8 cellular contexts compared by ENCODE assay signal in genomic region chr6:46410330-46410953, GRCh38.
DNase-seq lines count a peak whose midpoint lies in the region; ATAC-seq and TF ChIP-seq lines count a peak whose summit lies in the region.

No MANE protein-coding gene starts in this region.

- CTCF ChIA-PET in activated CD4-positive, alpha-beta T cell treated with anti-CD3 and anti-CD28 coated beads, Interleukin-2, amount 10 ng/mL, durations not matched to agents 7 days and 5 days (lab: Charles Lee) = interaction anchor here (1.3 kb wide), 1 partner anchor 320 kb away, joined by 4 read pairs; no protein-coding TSS in a partner anchor

- no peak overlapping the region for H3K27ac ChIP-seq in psoas muscle

- H3K4me1 ChIP-seq in psoas muscle = peaks cover 19% of the 10 kb centered on the region

- H3K36me3 Mint-ChIP-seq in activated CD4-positive, alpha-beta T cell treated with anti-CD3 and anti-CD28 coated beads, Interleukin-2, amount 10 ng/mL, durations not matched to agents 7 days and 5 days (ENCODE audit: low read depth) = no peaks in the 10 kb centered on the region

- no peaks in the 10 kb centered on the region for H3K9me3 ChIP-seq in psoas muscle

- WGBS in psoas muscle, 3 donors = 25 to 45% (median 35%) methylated on average over 5 of the region's 5 CpGs

- no peak overlapping the region for H3K27ac Mint-ChIP-seq in activated CD4-positive, alpha-beta T cell treated with anti-CD3 and anti-CD28 coated beads, Interleukin-2, amount 10 ng/mL, durations not matched to agents 7 days and 5 days

- H3K9me3 Mint-ChIP-seq in activated CD4-positive, alpha-beta T cell treated with anti-CD3 and anti-CD28 coated beads, Interleukin-2, amount 10 ng/mL, durations not matched to agents 7 days and 5 days = no peaks in the 10 kb centered on the region

- peak in 3 of 4 donors; percentile 55 to 70 (median 64) for ATAC-seq in psoas muscle
- ATAC-seq in GM19397 (IDR thresholded peaks at IDR 0.05; ENCODE audit: unreplicated experiment) = no peak
- ATAC-seq in HG03025 (IDR thresholded peaks at IDR 0.05; ENCODE audit: low FRiP score, unreplicated experiment) = no peak

- no peaks in the 10 kb centered on the region for H3K4me1 Mint-ChIP-seq in activated CD4-positive, alpha-beta T cell treated with anti-CD3 and anti-CD28 coated beads, Interleukin-2, amount 10 ng/mL, durations not matched to agents 7 days and 5 days

- H3K4me3 ChIP-seq in LNCaP clone FGC (ENCODE audit: low read depth, low read length) (no peak overlapping the region), foreskin fibroblast (ENCODE audit: low read depth in 1 of 2, low read length in 2 of 2) (no peak overlapping the region), psoas muscle (no peak overlapping the region)

- DNase-seq in activated CD4-positive, alpha-beta T cell treated with anti-CD3 and anti-CD28 coated beads, Interleukin-2, amount 10 ng/mL, durations not matched to agents 7 days and 5 days = peak; percentile 26
- no peak for DNase-seq in activated CD4-positive, alpha-beta T cell treated with anti-CD3 and anti-CD28 coated beads, Interleukin-2, amount 50 U/mL, for 48 hours
- DNase-seq in LNCaP clone FGC (ENCODE audit: low read depth) = peak; percentile 60
- peak; percentile 67 for DNase-seq in SKM-1 (lab: John Stamatoyannopoulos, UW; ENCODE audit: unreplicated experiment)
- DNase-seq in foreskin fibroblast = peak; percentile 19 to 64
- no peak for DNase-seq in psoas muscle

- H3K27me3 ChIP-seq in psoas muscle (ENCODE audit: insufficient read depth in 3 of 3, low read length in 2 of 3) = no peaks in the 10 kb centered on the region

- no peak overlapping the region for H3K4me3 Mint-ChIP-seq in activated CD4-positive, alpha-beta T cell treated with anti-CD3 and anti-CD28 coated beads, Interleukin-2, amount 10 ng/mL, durations not matched to agents 7 days and 5 days

- TF ChIP-seq CTCF in LNCaP clone FGC (IDR thresholded peaks at IDR 0.05; ENCODE audit: control insufficient read depth, extremely low read depth, insufficient read depth) (peak; percentile 79), foreskin fibroblast (IDR thresholded peaks at IDR 0.05; ENCODE audit: low read depth, low read length) (peak; percentile 59), psoas muscle (IDR thresholded peaks at IDR 0.05) (peak; percentile 65)

- peaks cover 4% of the 10 kb centered on the region for H3K27me3 Mint-ChIP-seq in activated CD4-positive, alpha-beta T cell treated with anti-CD3 and anti-CD28 coated beads, Interleukin-2, amount 10 ng/mL, durations not matched to agents 7 days and 5 days

- POLR2A ChIA-PET in activated CD4-positive, alpha-beta T cell treated with anti-CD3 and anti-CD28 coated beads, Interleukin-2, amount 10 ng/mL, durations not matched to agents 7 days and 5 days (lab: Charles Lee) = no interaction called here

- intact Hi-C loops in psoas muscle (cut with DNase I) = loop anchor here in 1 of 2 donors (5.0 kb wide), 1 partner anchor 318 kb away; no protein-coding TSS in a partner anchor

- H3K36me3 ChIP-seq in psoas muscle (ENCODE audit: insufficient read depth in 1 of 2, low read depth in 1 of 2) = no peaks in the 10 kb centered on the region

Comparison
In these comparisons a context has a peak if more than half of its experiments do, and no peak if none do; other contexts are left out.
1. DNase-seq: peak in activated CD4-positive, alpha-beta T cell treated with anti-CD3 and anti-CD28 coated beads, Interleukin-2, amount 10 ng/mL, durations not matched to agents 7 days and 5 days (single experiment), LNCaP clone FGC (single experiment), SKM-1 (single experiment) and foreskin fibroblast (2 of 2); none in activated CD4-positive, alpha-beta T cell treated with anti-CD3 and anti-CD28 coated beads, Interleukin-2, amount 50 U/mL, for 48 hours (0 of 2) and psoas muscle (0 of 2).
2. ATAC-seq: peak in psoas muscle (3 of 4); none in GM19397 (single experiment) and HG03025 (single experiment).
3. Peak in every context shown above with its lines, with median percentiles within 50 percentile points of each other: CTCF ChIP-seq.